8 cellular contexts compared by ENCODE assay signal in genomic region chr3:134794950-134795775, GRCh38. TPM values are rescaled to one million over a fixed set of nuclear protein-coding genes. Genes with fewer than 3 reads are reported as not detected.
DNase-seq lines count a peak whose midpoint lies in the region; ATAC-seq and TF ChIP-seq lines count a peak whose summit lies in the region.

EPHB1 (plus strand) TSS chr3:134795260.

- TF ChIP-seq POLR2A in heart left ventricle (IDR thresholded peaks at IDR 0.05): peak in 1 of 2 donors; percentile 22

- peaks cover 18% of the 10 kb centered on the region for H3K27me3 ChIP-seq in MM.1S (replicated peaks; ENCODE audit: insufficient read depth, low read length)
- H3K27me3 ChIP-seq in SJCRH30: no peaks in the 10 kb centered on the region; the same call in 1 of the 2 replicates
- H3K27me3 ChIP-seq in adipocyte (replicated peaks; ENCODE audit: control insufficient read depth, insufficient read depth, low read length): peaks cover 3% of the 10 kb centered on the region
- peaks cover 8 to 37% (median 28%) of the 10 kb centered on the region in 9 donors for H3K27me3 ChIP-seq in heart left ventricle
- peaks cover 15% of the 10 kb centered on the region for H3K27me3 ChIP-seq in trophoblast cell (ENCODE audit: insufficient read depth, low read length)

- H3K9me2 ChIP-seq in MM.1S (replicated peaks; ENCODE audit: insufficient read depth, low read length): no peaks in the 10 kb centered on the region

- H4K91ac ChIP-seq in trophoblast cell (ENCODE audit: low read depth, low read length): no peak within 1 kb of the TSS

- no peak within 1 kb of the TSS for H4K12ac ChIP-seq in trophoblast cell (ENCODE audit: low read depth, low read length)

- WGBS in heart left ventricle, 4 donors: 0 to 1% (median 1%) methylated on average over 41 to 74 of the region's 74 CpGs
- no CpG with 5 or more reads among the region's 74 CpGs for WGBS in trophoblast cell (ENCODE audit: extremely low coverage, insufficient coverage, insufficient read length)

- no peaks in the 10 kb centered on the region for H3F3A ChIP-seq in MM.1S (ENCODE audit: insufficient read depth, low read length)

- no peak within 1 kb of the TSS for H3K18ac ChIP-seq in trophoblast cell (ENCODE audit: low read length)

- H4K8ac ChIP-seq in trophoblast cell (ENCODE audit: low read depth, low read length): no peak within 1 kb of the TSS

- H3K27ac ChIP-seq in MM.1S (ENCODE audit: low read length) (no peak within 1 kb of the TSS), SJCRH30 (peak within 1 kb of the TSS; percentile 13; the same call in 1 of the 2 replicates), heart left ventricle (peak within 1 kb of the TSS in 2 of 12 donors; percentile 8 to 78), trophoblast cell (ENCODE audit: low read depth, low read length) (no peak within 1 kb of the TSS)

- no peak within 1 kb of the TSS for H3K4ac ChIP-seq in trophoblast cell (ENCODE audit: low read depth, low read length)

- H3K9ac ChIP-seq in MM.1S (ENCODE audit: low read length) (peak within 1 kb of the TSS; percentile 25; the same call in 1 of the 2 replicates), adipocyte (ENCODE audit: low read length) (peak within 1 kb of the TSS; percentile 27), trophoblast cell (ENCODE audit: low read length) (peak within 1 kb of the TSS; percentile 14)

- DNase-seq in HFF-Myc (ENCODE audit: extremely low read depth, low read depth) (peak; percentile 72), MM.1S (peak; percentile 92), SJCRH30 (peak; percentile 93 to 96), adipocyte (ENCODE audit: low read depth) (peak; percentile 88), heart left ventricle (peak; percentile 77 to 86 (median 80)), trophoblast cell (peak; percentile 43 to 74), mesenteric fat pad (ENCODE audit: low spot score) (no peak)

- peak; percentile 94 for TF ChIP-seq CTCF in GM12873 (IDR thresholded peaks at IDR 0.05; ENCODE audit: insufficient read depth, low read depth, low read length, missing control alignments)
- TF ChIP-seq CTCF in HFF-Myc (IDR thresholded peaks at IDR 0.05; ENCODE audit: low read depth, low read length, missing control alignments): peak; percentile 93
- peak; percentile 93 for TF ChIP-seq CTCF in MM.1S (IDR thresholded peaks at IDR 0.05; ENCODE audit: low read length)
- TF ChIP-seq CTCF in heart left ventricle (IDR thresholded peaks at IDR 0.05): peak; percentile 89 to 95 (median 92)

- no peaks in the 10 kb centered on the region for H3K79me1 ChIP-seq in trophoblast cell (ENCODE audit: low read length)

- H3K4me3 ChIP-seq in HFF-Myc (replicated peaks; ENCODE audit: low read depth, low read length) (peak within 1 kb of the TSS; percentile 39), MM.1S (ENCODE audit: low read length) (peak within 1 kb of the TSS; percentile 76), SJCRH30 (peak within 1 kb of the TSS; percentile 62), adipocyte (ENCODE audit: low read length) (peak within 1 kb of the TSS; percentile 84), heart left ventricle (peak within 1 kb of the TSS; percentile 30 to 76 (median 56)), trophoblast cell (ENCODE audit: low read depth, low read length) (peak within 1 kb of the TSS; percentile 78)

- H4K20me1 ChIP-seq in MM.1S (ENCODE audit: insufficient read depth, low read length): no peaks in the 10 kb centered on the region

- no peak within 1 kb of the TSS for H2BK12ac ChIP-seq in trophoblast cell (ENCODE audit: low read length)

- no peak within 1 kb of the TSS for H2BK120ac ChIP-seq in trophoblast cell (ENCODE audit: insufficient read depth, low read length, poor library complexity)

- H3K4me2 ChIP-seq in MM.1S (ENCODE audit: low read depth, low read length) (peak within 1 kb of the TSS; percentile 98), trophoblast cell (ENCODE audit: low read length) (peak within 1 kb of the TSS; percentile 94)

- H3K36me3 ChIP-seq in MM.1S (replicated peaks; ENCODE audit: insufficient read depth, low read length) (no peaks in the 10 kb centered on the region), SJCRH30 (no peaks in the 10 kb centered on the region), adipocyte (ENCODE audit: control insufficient read depth, insufficient read depth, low read length, severe bottlenecking) (no peaks in the 10 kb centered on the region), heart left ventricle (no peaks in the 10 kb centered on the region), trophoblast cell (ENCODE audit: control insufficient read depth in 1 of 2, insufficient read depth in 2 of 2, low read length in 2 of 2) (no peaks in the 10 kb centered on the region)

- H3K79me2 ChIP-seq in MM.1S (ENCODE audit: low read length) (no peaks in the 10 kb centered on the region), trophoblast cell (ENCODE audit: control insufficient read depth, insufficient read depth, low read length, poor library complexity) (no peaks in the 10 kb centered on the region)

- no peak within 1 kb of the TSS for H3K14ac ChIP-seq in trophoblast cell (ENCODE audit: low read length)

- ATAC-seq in heart left ventricle: peak; percentile 80 to 93 (median 91)

- H3K23ac ChIP-seq in trophoblast cell (ENCODE audit: low read length): no peak within 1 kb of the TSS

- H3K4me1 ChIP-seq in MM.1S (ENCODE audit: low read length) (no peaks in the 10 kb centered on the region), SJCRH30 (no peaks in the 10 kb centered on the region), adipocyte (ENCODE audit: control insufficient read depth, insufficient read depth, low read length) (peaks cover 14% of the 10 kb centered on the region), heart left ventricle (peaks cover 0 to 28% (median 16%) of the 10 kb centered on the region in 12 donors), trophoblast cell (ENCODE audit: control insufficient read depth in 1 of 2, insufficient read depth in 2 of 2, low read length in 2 of 2) (peaks cover 9 to 15% of the 10 kb centered on the region in 2 experiments)

- no peak within 1 kb of the TSS for H2BK5ac ChIP-seq in trophoblast cell (ENCODE audit: low read depth, low read length, poor library complexity)

- H2AFZ ChIP-seq in MM.1S (ENCODE audit: low read length) (peak within 1 kb of the TSS; percentile 96), trophoblast cell (ENCODE audit: insufficient read depth, low read length, poor library complexity) (peak within 1 kb of the TSS; percentile 32)

- intact Hi-C loops in heart left ventricle (cut with DNase I): loop anchor here (2.0 to 10.0 kb wide), 12 partner anchors 194 to 1250 kb away; no protein-coding TSS in a partner anchor

- H2AK5ac ChIP-seq in trophoblast cell (ENCODE audit: low read length): no peak within 1 kb of the TSS

- H3K9me3 ChIP-seq in MM.1S (replicated peaks; ENCODE audit: insufficient read depth, low read length) (no peaks in the 10 kb centered on the region), SJCRH30 (replicated peaks) (no peaks in the 10 kb centered on the region), adipocyte (ENCODE audit: control insufficient read depth, low read length) (no peaks in the 10 kb centered on the region), heart left ventricle (no peaks in the 10 kb centered on the region), trophoblast cell (ENCODE audit: insufficient read depth, low read depth, low read length) (peaks cover 1% of the 10 kb centered on the region)

RNA-seq across cellular contexts. Expression of gene EPHB1, which starts in this region (rescaled TPM):
- 2.1 and 2.5 TPM in 2 replicates for total RNA-seq in SJCRH30 (2014; rRNA removed; shearing (Covaris generic))
- total RNA-seq in heart left ventricle: 1 to 10 TPM in 6 of 9 donors, under 1 TPM in 3; 0.31 to 2.2 (median 1.1) TPM
- under 1 TPM; 0.42 to 0.49 TPM for polyA plus RNA-seq in heart left ventricle
- 0.65 and 0.82 TPM in 2 replicates for polyA plus RNA-seq in trophoblast cell (2013)
- 1.9 TPM for total RNA-seq in mesenteric fat pad
